Comparison of ENCODE assay signal across 23 cellular contexts in genomic region chr16:77157346-77157745, GRCh38. TPM values are rescaled to one million over a fixed set of nuclear protein-coding genes. Genes with fewer than 3 reads are reported as not detected.
DNase-seq lines count a peak whose midpoint lies in the region; ATAC-seq and TF ChIP-seq lines count a peak whose summit lies in the region.
"Had no signal": no experiment of that assay in that cellular context is flagged by ENCODE, and none has a peak within 500 bp of the region (broad histone marks: within the 10 kb centered on the region; RNA-seq: fewer than 3 reads in every experiment).

No MANE protein-coding gene starts in this region.

- H2AK5ac ChIP-seq in trophoblast cell (ENCODE audit: low read length): no peak overlapping the region

- H4K12ac ChIP-seq in trophoblast cell (ENCODE audit: low read depth, low read length): no peak overlapping the region

- H3K23ac ChIP-seq in trophoblast cell (ENCODE audit: low read length): no peak overlapping the region

- H3K79me1 ChIP-seq in trophoblast cell (ENCODE audit: low read length): no peaks in the 10 kb centered on the region

- H3K79me2 ChIP-seq in trophoblast cell (ENCODE audit: control insufficient read depth, insufficient read depth, low read length, poor library complexity): no peaks in the 10 kb centered on the region

- no peak overlapping the region for H3K4me3 ChIP-seq in right cardiac atrium (ENCODE audit: low read length)
- H3K4me3 ChIP-seq in left ventricle myocardium inferior: no peak overlapping the region
- H3K4me3 ChIP-seq in trophoblast cell (ENCODE audit: low read depth, low read length): no peak overlapping the region
- H3K4me3 ChIP-seq in aorta (ENCODE audit: low read length in 2 of 2): no peak overlapping the region
- H3K4me3 ChIP-seq: GM12878, HAP-1 had no signal

- H3K18ac ChIP-seq in trophoblast cell (ENCODE audit: low read length): no peak overlapping the region

- H3K27me3 ChIP-seq in right cardiac atrium (ENCODE audit: control insufficient read depth, insufficient read depth): no peaks in the 10 kb centered on the region
- peaks cover 7% of the 10 kb centered on the region for H3K27me3 ChIP-seq in left ventricle myocardium inferior (ENCODE audit: low read depth)
- no peaks in the 10 kb centered on the region for H3K27me3 ChIP-seq in trophoblast cell (ENCODE audit: insufficient read depth, low read length)
- H3K27me3 ChIP-seq in aorta (ENCODE audit: control insufficient read depth in 1 of 2, insufficient read depth in 2 of 2, low read length in 1 of 2): no peaks in the 10 kb centered on the region

- H2AFZ ChIP-seq in trophoblast cell (ENCODE audit: insufficient read depth, low read length, poor library complexity): no peak overlapping the region

- H3K27ac ChIP-seq in right cardiac atrium (ENCODE audit: low read length) (no peak overlapping the region), left ventricle myocardium inferior (replicated peaks) (peak overlapping the region; percentile 43), trophoblast cell (ENCODE audit: low read depth, low read length) (no peak overlapping the region), aorta (ENCODE audit: low read depth in 1 of 2, low read length in 2 of 2) (no peak overlapping the region)
- H3K27ac ChIP-seq: HL-60 had no signal

- ATAC-seq in Right ventricle myocardium superior (ENCODE audit: poor library complexity): peak; percentile 46
- ATAC-seq in right cardiac atrium: no peak
- ATAC-seq in aorta (ENCODE audit: low FRiP score): peak; percentile 59
- no peak for ATAC-seq in HG02870 (IDR thresholded peaks at IDR 0.05; ENCODE audit: unreplicated experiment)
- ATAC-seq: GM12878 had no signal

- no peak overlapping the region for H2BK120ac ChIP-seq in trophoblast cell (ENCODE audit: insufficient read depth, low read length, poor library complexity)

- H3K36me3 ChIP-seq in left ventricle myocardium inferior: no peaks in the 10 kb centered on the region
- H3K36me3 ChIP-seq in trophoblast cell (ENCODE audit: control insufficient read depth in 1 of 2, insufficient read depth in 2 of 2, low read length in 2 of 2): no peaks in the 10 kb centered on the region
- H3K36me3 ChIP-seq in aorta (ENCODE audit: control insufficient read depth in 1 of 2, insufficient read depth in 2 of 2, low read length in 1 of 2): no peaks in the 10 kb centered on the region
- H3K36me3 ChIP-seq: HAP-1 had no signal

- no peak overlapping the region for H3K4ac ChIP-seq in trophoblast cell (ENCODE audit: low read depth, low read length)

- H4K91ac ChIP-seq in trophoblast cell (ENCODE audit: low read depth, low read length): no peak overlapping the region

- no peak overlapping the region for H2BK5ac ChIP-seq in trophoblast cell (ENCODE audit: low read depth, low read length, poor library complexity)

- H3K9ac ChIP-seq in trophoblast cell (ENCODE audit: low read length): peak overlapping the region; percentile 22

- intact Hi-C loops in Right ventricle myocardium superior (cut with DNase I) (no loop called here), right cardiac atrium (cut with DNase I) (no loop called here), left ventricle myocardium inferior (cut with micrococcal nuclease) (no loop called here), aorta (cut with DNase I) (no loop called here)

- TF ChIP-seq CTCF in left ventricle myocardium inferior (IDR thresholded peaks at IDR 0.05; ENCODE audit: borderline replicate concordance): no peak

- H3K14ac ChIP-seq in trophoblast cell (ENCODE audit: low read length): no peak overlapping the region

- DNase-seq in Right ventricle myocardium superior: no peak
- no peak for DNase-seq in right cardiac atrium
- no peak for DNase-seq in left ventricle myocardium inferior
- no peak for DNase-seq in trophoblast cell
- DNase-seq in aorta: no peak
- no peak for DNase-seq in NCI-H187 treated with DMSO at 0.1 percent for 48 hours (lab: John Stamatoyannopoulos, UW)
- no peak for DNase-seq in NCI-H446 (lab: John Stamatoyannopoulos, UW)
- DNase-seq: 8988T; C1 segment of cervical spinal cord; CD4-positive, CD25-positive, alpha-beta regulatory T cell; CD8-positive, alpha-beta memory T cell; COR-L47; DMS 273 treated with DMSO at 0.1 percent for 48 hours; DMS53; DND-41; EL had no signal

- WGBS in right cardiac atrium: 38% methylated on average over 2 of the region's 2 CpGs
- WGBS in trophoblast cell (ENCODE audit: extremely low coverage, insufficient coverage, insufficient read length): no CpG with 5 or more reads among the region's 2 CpGs
- WGBS in aorta, 2 donors: 39 to 45% methylated on average over 2 of the region's 2 CpGs

- H3K9me3 ChIP-seq in right cardiac atrium (ENCODE audit: control insufficient read depth, low read length) (no peaks in the 10 kb centered on the region), left ventricle myocardium inferior (replicated peaks) (no peaks in the 10 kb centered on the region), trophoblast cell (ENCODE audit: insufficient read depth, low read depth, low read length) (no peaks in the 10 kb centered on the region), aorta (ENCODE audit: control insufficient read depth, low read length) (no peaks in the 10 kb centered on the region)
- H3K9me3 ChIP-seq: HAP-1 had no signal

- H2BK12ac ChIP-seq in trophoblast cell (ENCODE audit: low read length): no peak overlapping the region

- H3K4me2 ChIP-seq in trophoblast cell (ENCODE audit: low read length): no peak overlapping the region

- H3K4me1 ChIP-seq in right cardiac atrium (ENCODE audit: control insufficient read depth, insufficient read depth, low read length): no peaks in the 10 kb centered on the region
- no peaks in the 10 kb centered on the region for H3K4me1 ChIP-seq in left ventricle myocardium inferior
- no peaks in the 10 kb centered on the region for H3K4me1 ChIP-seq in trophoblast cell (ENCODE audit: control insufficient read depth in 1 of 2, insufficient read depth in 2 of 2, low read length in 2 of 2)
- H3K4me1 ChIP-seq in aorta (ENCODE audit: control insufficient read depth in 1 of 2, insufficient read depth in 2 of 2, low read length in 2 of 2): no peaks in the 10 kb centered on the region
- H3K4me1 ChIP-seq: HAP-1 had no signal

- no peak overlapping the region for H4K8ac ChIP-seq in trophoblast cell (ENCODE audit: low read depth, low read length)

RNA-seq across cellular contexts. Expression of gene MON1B, which starts 33.6 kb away (rescaled TPM):
- total RNA-seq in Right ventricle myocardium superior (15.9 TPM), right cardiac atrium (10 to 100 TPM; 20.2 to 25.2 (median 23.2) TPM), left ventricle myocardium inferior (16.8 TPM), aorta (10 to 100 TPM; 46.7 to 47.1 TPM)
- polyA plus RNA-seq in right cardiac atrium (9.1 TPM), aorta (10 to 100 TPM; 10.6 to 21.3 TPM)
- polyA plus RNA-seq in trophoblast cell (2013): 37.5 and 38.8 TPM in 2 replicates

RNA-seq across cellular contexts. Expression of gene SYCE1L, which starts 41.9 kb away (rescaled TPM):
- total RNA-seq in Right ventricle myocardium superior (0.46 TPM), right cardiac atrium (1 to 10 TPM; 2.2 to 4.5 (median 3.4) TPM), left ventricle myocardium inferior (0.66 TPM), aorta (1 to 10 TPM; 1.8 to 5.4 TPM)
- polyA plus RNA-seq in right cardiac atrium (0.70 TPM), aorta (1 to 10 TPM; 2.1 to 9.6 TPM)
- 6.5 and 7.5 TPM in 2 replicates for polyA plus RNA-seq in trophoblast cell (2013)
- total RNA-seq: A673, G401, HT1080 had no signal

Comparison
In these comparisons a context has a peak if more than half of its experiments do, and no peak if none do; other contexts are left out.
1. ATAC-seq: peak in Right ventricle myocardium superior (single experiment) and aorta (single experiment); none in right cardiac atrium (0 of 2) and HG02870 (single experiment).